29 cellular contexts compared by ENCODE assay signal in the genomic region with DNA sequence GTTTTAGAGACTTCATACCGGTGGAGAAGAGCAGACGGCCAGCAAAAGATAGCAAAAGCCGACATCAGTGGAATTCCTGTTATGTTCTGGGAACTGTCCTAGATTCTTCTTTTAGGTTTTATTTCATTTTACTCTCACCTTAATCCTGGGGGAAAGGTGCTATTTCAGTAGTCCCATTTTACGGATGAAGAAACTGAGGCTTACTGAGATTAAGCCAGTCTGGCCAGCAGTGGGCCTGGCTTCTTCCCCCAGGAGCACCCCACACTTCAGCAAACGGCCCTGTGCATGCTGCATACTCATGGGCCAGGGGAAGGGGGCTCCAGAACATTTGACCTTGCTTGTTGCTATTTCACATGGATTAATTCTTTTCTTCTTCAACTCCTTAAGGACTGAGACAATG. TPM values are rescaled to one million over a fixed set of nuclear protein-coding genes. Genes with fewer than 3 reads are reported as not detected.
DNase-seq lines count a peak whose midpoint lies in the region; ATAC-seq, FAIRE-seq and TF ChIP-seq lines count a peak whose summit lies in the region.
"Had no signal": no experiment of that assay in that cellular context is flagged by ENCODE, and none has a peak within 500 bp of the region (broad histone marks: within the 10 kb centered on the region; RNA-seq: fewer than 3 reads in every experiment).

No MANE protein-coding gene starts in this region.

- no peaks in the 10 kb centered on the region for H3K79me2 ChIP-seq in HepG2 (ENCODE audit: insufficient read depth, low read length)
- H3K79me2 ChIP-seq in Karpas-422 (ENCODE audit: low read length) = no peaks in the 10 kb centered on the region

- TF ChIP-seq EP300 in HepG2 (IDR thresholded peaks at IDR 0.05; ENCODE audit: low read depth in 2 of 2, low read length in 2 of 2) (no peak), HepG2 (CRISPR knock-in tag; IDR thresholded peaks at IDR 0.05; ENCODE audit: borderline replicate concordance) (no peak)

- intact Hi-C loops in HepG2 (cut with micrococcal nuclease; ENCODE audit: unreplicated experiment) (no loop called here), right lobe of liver (cut with DNase I) (no loop called here)

- no peaks in the 10 kb centered on the region for H3K9me2 ChIP-seq in Karpas-422 (replicated peaks; ENCODE audit: insufficient read depth, low read length)

- H2BK15ac ChIP-seq in mesenchymal stem cell (ENCODE audit: low read depth, poor library complexity, severe bottlenecking) = peak overlapping the region; percentile 18

- no peak overlapping the region for H3K23ac ChIP-seq in mesenchymal stem cell (ENCODE audit: low read length in 2 of 2)

- no peak overlapping the region for H4K8ac ChIP-seq in mesenchymal stem cell (ENCODE audit: low read length)

- no peak for TF ChIP-seq CTCF in HepG2 (CRISPR knock-in tag; IDR thresholded peaks at IDR 0.05)
- TF ChIP-seq CTCF in right lobe of liver (IDR thresholded peaks at IDR 0.05) = no peak

- no peak for FAIRE-seq in HepG2 (lab: Jason Lieb, UNC)
- FAIRE-seq: A549, GM12878, GM12892, GM18507 had no signal

- in situ Hi-C loops in HepG2 (cut with HindIII; ENCODE audit: extremely low pct_ligation_motif_present, low pct_unique_long_range_greater_than_20kb) = no loop called here

- H2AK5ac ChIP-seq in mesenchymal stem cell (ENCODE audit: low read length, severe bottlenecking) = no peak overlapping the region

- H3K79me1 ChIP-seq in mesenchymal stem cell (replicated peaks; ENCODE audit: low read length, poor library complexity, severe bottlenecking) = no peaks in the 10 kb centered on the region

- H2BK12ac ChIP-seq in mesenchymal stem cell (ENCODE audit: low read length in 2 of 2) = peak overlapping the region in 1 of 2 experiments; percentile 67

- H2AFZ ChIP-seq in HepG2 (ENCODE audit: low read length) (no peak overlapping the region), mesenchymal stem cell (ENCODE audit: low read depth, low read length) (no peak overlapping the region), Karpas-422 (ENCODE audit: low read length) (no peak overlapping the region)

- H3K27ac ChIP-seq in HepG2 (ENCODE audit: extremely low read length, insufficient read depth, low read length) = no peak overlapping the region
- H3K27ac ChIP-seq in right lobe of liver = no peak overlapping the region
- H3K27ac ChIP-seq in cingulate gyrus (ENCODE audit: low read depth, low read length) = peak overlapping the region; percentile 58
- no peak overlapping the region for H3K27ac ChIP-seq in mesenchymal stem cell (ENCODE audit: low read length, poor library complexity, severe bottlenecking)
- no peak overlapping the region for H3K27ac ChIP-seq in Karpas-422 (ENCODE audit: low read length)
- H3K27ac ChIP-seq: 22Rv1, BLaER1 had no signal

- BruUV-seq in HepG2 (replicated peaks; lab: Mats Ljungman, UMichigan) = no TSS peak

- no peak overlapping the region for H3K18ac ChIP-seq in mesenchymal stem cell (ENCODE audit: low read depth in 1 of 2, low read length in 2 of 2)

- WGBS in HepG2 (ENCODE audit: low lambda C conversion rate) = 97% methylated on average over 5 of the region's 5 CpGs
- WGBS in right lobe of liver (ENCODE audit: insufficient coverage, low coverage, low lambda C conversion rate, missing lambda C conversion rate) = 80% methylated on average over 5 of the region's 5 CpGs
- WGBS in mesenchymal stem cell = 87% methylated on average over 5 of the region's 5 CpGs

- H3K4me1 ChIP-seq in HepG2 (ENCODE audit: insufficient read depth, low read length) = no peaks in the 10 kb centered on the region
- H3K4me1 ChIP-seq in right lobe of liver = no peaks in the 10 kb centered on the region
- H3K4me1 ChIP-seq in mesenchymal stem cell (ENCODE audit: control insufficient read depth, insufficient read depth, low read depth, low read length) = no peaks in the 10 kb centered on the region
- H3K4me1 ChIP-seq in Karpas-422 (ENCODE audit: low read length) = no peaks in the 10 kb centered on the region
- H3K4me1 ChIP-seq: BE2C, BLaER1 had no signal

- no peak overlapping the region for H3K9ac ChIP-seq in HepG2 (ENCODE audit: insufficient read depth, low read depth, low read length)
- H3K9ac ChIP-seq in mesenchymal stem cell (ENCODE audit: low read length) = no peak overlapping the region
- H3K9ac ChIP-seq in Karpas-422 (ENCODE audit: low read length) = no peak overlapping the region
- H3K9ac ChIP-seq: BLaER1 had no signal

- TF ChIP-seq RAD21 in HepG2 (CRISPR knock-in tag; IDR thresholded peaks at IDR 0.05) = no peak

- no peak overlapping the region for H4K91ac ChIP-seq in mesenchymal stem cell (ENCODE audit: low read length)

- DNase-seq in HepG2 (ENCODE audit: low spot score) (no peak), right lobe of liver (no peak), mesenchymal stem cell (no peak), AML-193 (lab: John Stamatoyannopoulos, UW) (no peak), Karpas-422 (no peak)
- DNase-seq: BE2C; C1 segment of cervical spinal cord; CD4-positive, alpha-beta memory T cell; CD4-positive, CD25-positive, alpha-beta regulatory T cell; CD8-positive, alpha-beta memory T cell; COR-L47; DMS 273 treated with DMSO at 0.1 percent for 48 hours; DMS153; DMS53; DMS79; EL; GDM1 had no signal

- H3K27me3 ChIP-seq in HepG2 (ENCODE audit: control insufficient read depth in 1 of 2, insufficient read depth in 2 of 2, low read length in 2 of 2) = no peaks in the 10 kb centered on the region
- no peaks in the 10 kb centered on the region for H3K27me3 ChIP-seq in right lobe of liver
- peaks cover 16 to 17% of the 10 kb centered on the region in 2 experiments for H3K27me3 ChIP-seq in mesenchymal stem cell (ENCODE audit: control insufficient read depth in 1 of 2, insufficient read depth in 1 of 2, low read length in 2 of 2)
- no peaks in the 10 kb centered on the region for H3K27me3 ChIP-seq in Karpas-422 (ENCODE audit: low read length)
- H3K27me3 ChIP-seq: BE2C, BLaER1 had no signal

- no peak overlapping the region for H3K4me3 ChIP-seq in HepG2 (replicated peaks in 1 of 3; ENCODE audit: insufficient read depth in 1 of 3, low read depth in 2 of 3, low read length in 3 of 3)
- H3K4me3 ChIP-seq in right lobe of liver = no peak overlapping the region
- H3K4me3 ChIP-seq in mesenchymal stem cell (ENCODE audit: insufficient read depth in 1 of 2, low read depth in 1 of 2, low read length in 2 of 2) = no peak overlapping the region
- H3K4me3 ChIP-seq in Karpas-422 (ENCODE audit: low read length) = no peak overlapping the region
- H3K4me3 ChIP-seq: A549, BLaER1, GM12878 had no signal

- H3K4ac ChIP-seq in mesenchymal stem cell (ENCODE audit: low read depth in 1 of 2, low read length in 2 of 2) = no peak overlapping the region

- no peak overlapping the region for H2BK5ac ChIP-seq in mesenchymal stem cell (ENCODE audit: low read depth, low read length, poor library complexity, severe bottlenecking)

- H4K20me1 ChIP-seq in HepG2 (ENCODE audit: insufficient read depth, low read length) (no peaks in the 10 kb centered on the region; the same call in 1 of the 2 replicates), Karpas-422 (ENCODE audit: insufficient read depth, low read depth, low read length) (no peaks in the 10 kb centered on the region)
- H4K20me1 ChIP-seq: BLaER1 had no signal

- ATAC-seq in HepG2 (no peak), right lobe of liver (no peak), HG03354 (IDR thresholded peaks at IDR 0.05; ENCODE audit: poor library complexity, severe bottlenecking, unreplicated experiment) (no peak)
- ATAC-seq: GM12878 had no signal

- CTCF ChIA-PET in HepG2 (lab: Yijun Ruan, JAX; ENCODE audit: low intra/inter-chr PET ratio, low total read pairs) = no interaction called here

- POLR2A ChIA-PET in HepG2 (lab: Yijun Ruan, JAX) = no interaction called here

- no peak overlapping the region for H3K4me2 ChIP-seq in HepG2 (ENCODE audit: low read depth, low read length)
- no peak overlapping the region for H3K4me2 ChIP-seq in mesenchymal stem cell (ENCODE audit: low read length, poor library complexity, severe bottlenecking)
- no peak overlapping the region for H3K4me2 ChIP-seq in Karpas-422 (ENCODE audit: low read depth, low read length, poor library complexity, severe bottlenecking)
- H3K4me2 ChIP-seq: BLaER1 had no signal

- no peaks in the 10 kb centered on the region for H3K9me3 ChIP-seq in HepG2 (ENCODE audit: low read length)
- no peaks in the 10 kb centered on the region for H3K9me3 ChIP-seq in right lobe of liver
- no peaks in the 10 kb centered on the region for H3K9me3 ChIP-seq in mesenchymal stem cell (ENCODE audit: control insufficient read depth, low read length)
- H3K9me3 ChIP-seq in Karpas-422 (ENCODE audit: low read length) = no peaks in the 10 kb centered on the region
- H3K9me3 ChIP-seq: A549, BE2C, BLaER1 had no signal

- no peak overlapping the region for H3K14ac ChIP-seq in mesenchymal stem cell (ENCODE audit: low read length in 2 of 2)

- no peak for TF ChIP-seq POLR2A in HepG2 (IDR thresholded peaks at IDR 0.05; ENCODE audit: insufficient read depth in 1 of 2, low read depth in 2 of 2, low read length in 2 of 2)
- no peak for TF ChIP-seq POLR2A in right lobe of liver (IDR thresholded peaks at IDR 0.05)

- H2BK120ac ChIP-seq in mesenchymal stem cell (ENCODE audit: low read depth, low read length) = no peak overlapping the region

- H3K36me3 ChIP-seq in HepG2 (replicated peaks in 1 of 2; ENCODE audit: control insufficient read depth in 1 of 2, insufficient read depth in 2 of 2, low read length in 2 of 2) (peaks cover 76 to 98% of the 10 kb centered on the region in 2 experiments), right lobe of liver (no peaks in the 10 kb centered on the region), mesenchymal stem cell (ENCODE audit: control insufficient read depth in 1 of 2, insufficient read depth in 2 of 2, low read depth in 1 of 2, low read length in 2 of 2) (no peaks in the 10 kb centered on the region), Karpas-422 (ENCODE audit: insufficient read depth, low read length) (no peaks in the 10 kb centered on the region)

RNA-seq across cellular contexts. Expression of a gene that starts 56.7 kb away (rescaled TPM):
- not detected in 2 replicates for total RNA-seq in HepG2 (2016; rRNA removed; fragmentation: Illumina TruSeq; extraction: Trizol)
- total RNA-seq in HepG2 (2016; cell fraction: cytosol; rRNA removed; fragmentation: Illumina TruSeq; extraction: Trizol; ENCODE audit: low read depth) = not detected in 2 replicates
- total RNA-seq in HepG2 (2016; cell fraction: insoluble cytoplasmic fraction; rRNA removed; fragmentation: Illumina TruSeq; extraction: Trizol) = not detected in 2 replicates
- total RNA-seq in HepG2 (2016; cell fraction: membrane; rRNA removed; fragmentation: Illumina TruSeq; extraction: Trizol) = not detected in 2 replicates
- total RNA-seq in HepG2 (2016; cell fraction: nucleus; rRNA removed; fragmentation: Illumina TruSeq; extraction: Trizol) = not detected in 2 replicates
- polyA plus RNA-seq in HepG2 (2011; rRNA removed) = not detected in 2 replicates
- not detected in 2 replicates for polyA plus RNA-seq in HepG2 (2011; cell fraction: cytosol; rRNA removed)
- not detected in 2 replicates for polyA plus RNA-seq in HepG2 (2011; cell fraction: nucleus; rRNA removed)
- not detected in 2 replicates for polyA plus RNA-seq in HepG2 (2012)
- polyA plus RNA-seq in HepG2 (2016; cell fraction: cytosol; fragmentation: Illumina TruSeq; extraction: Trizol; ENCODE audit: low read depth) = not detected in 2 replicates
- not detected in 2 replicates for polyA plus RNA-seq in HepG2 (2016; cell fraction: insoluble cytoplasmic fraction; fragmentation: Illumina TruSeq; extraction: Trizol; ENCODE audit: low read depth)
- not detected in 2 replicates for polyA plus RNA-seq in HepG2 (2016; cell fraction: membrane; fragmentation: Illumina TruSeq; extraction: Trizol; ENCODE audit: low read depth)
- polyA plus RNA-seq in HepG2 (2016; cell fraction: nucleus; fragmentation: Illumina TruSeq; extraction: Trizol; ENCODE audit: insufficient read depth, low read depth) = not detected in 2 replicates
- polyA minus RNA-seq in HepG2 (2011; rRNA and poly(A)+ RNA removed; ENCODE audit: low replicate concordance) = not detected in 2 replicates
- not detected in 2 replicates for polyA minus RNA-seq in HepG2 (2011; cell fraction: cytosol; rRNA and poly(A)+ RNA removed)
- polyA minus RNA-seq in HepG2 (2011; cell fraction: nucleus; rRNA and poly(A)+ RNA removed) = not detected in 2 replicates
- not detected for total RNA-seq in right lobe of liver
- not detected for polyA plus RNA-seq in mesenchymal stem cell (2013, experiment 1 of 2)
- not detected for polyA plus RNA-seq in mesenchymal stem cell (2013, experiment 2 of 2)
- not detected in 2 replicates for total RNA-seq in Karpas-422 (2014; rRNA removed; shearing (Covaris generic); ENCODE audit: low replicate concordance)
- total RNA-seq: A172; CD4-positive, alpha-beta memory T cell; CD4-positive, CD25-positive, alpha-beta regulatory T cell; CD8-positive, alpha-beta memory T cell; Daoy; G401; GM12878 had no signal
- polyA plus RNA-seq: A549; CD14-positive monocyte; CD4-positive, alpha-beta memory T cell; CD4-positive, CD25-positive, alpha-beta regulatory T cell; CD8-positive, alpha-beta memory T cell; GM12878 had no signal
